Comparison of ENCODE assay signal across 8 cellular contexts in genomic region chr17:63700528-63701441, GRCh38. TPM values are rescaled to one million over a fixed set of nuclear protein-coding genes. Genes with fewer than 3 reads are reported as not detected.
DNase-seq lines count a peak whose midpoint lies in the region; TF ChIP-seq lines count a peak whose summit lies in the region.

No MANE protein-coding gene starts in this region.

- peak overlapping the region; percentile 97 for H3K27ac Mint-ChIP-seq in activated naive CD8-positive, alpha-beta T cell treated with anti-CD3 and anti-CD28 coated beads for 36 hours

- no peaks in the 10 kb centered on the region for H3K27me3 ChIP-seq in Peyer's patch
- H3K27me3 ChIP-seq in left ventricle myocardium inferior (ENCODE audit: low read depth) = no peaks in the 10 kb centered on the region

- H3K36me3 Mint-ChIP-seq in activated naive CD8-positive, alpha-beta T cell treated with anti-CD3 and anti-CD28 coated beads for 36 hours = peaks cover 54% of the 10 kb centered on the region

- peak overlapping the region; percentile 89 for H3K4me3 Mint-ChIP-seq in activated naive CD8-positive, alpha-beta T cell treated with anti-CD3 and anti-CD28 coated beads for 36 hours

- H3K36me3 ChIP-seq in Peyer's patch (peaks cover 0 to 28% (median 0%) of the 10 kb centered on the region in 3 donors), left ventricle myocardium inferior (peaks cover 31% of the 10 kb centered on the region)

- peak overlapping the region; percentile 88 to 100 (median 94) for H3K27ac ChIP-seq in Peyer's patch
- H3K27ac ChIP-seq in left ventricle myocardium inferior (replicated peaks) = peak overlapping the region; percentile 82

- DNase-seq in AG08396 (ENCODE audit: low spot score) (peak; percentile 67), GM20000 (ENCODE audit: low spot score) (peak; percentile 85), Peyer's patch (peak in 2 of 3 donors; percentile 66 to 75), left ventricle myocardium inferior (peak; percentile 69), posterior cingulate gyrus (peak; percentile 45 to 98 (median 84)), ureter (ENCODE audit: low spot score) (no peak), NCI-H187 treated with DMSO at 0.1 percent for 48 hours (lab: John Stamatoyannopoulos, UW) (no peak)
- DNase-seq in activated naive CD8-positive, alpha-beta T cell treated with anti-CD3 and anti-CD28 coated beads for 36 hours = peak; percentile 74

- H3K4me3 ChIP-seq in Peyer's patch = peak overlapping the region; percentile 75 to 92 (median 80)
- H3K4me3 ChIP-seq in left ventricle myocardium inferior = peak overlapping the region; percentile 74

- TF ChIP-seq CTCF in GM20000 (IDR thresholded peaks at IDR 0.05; ENCODE audit: extremely low read depth, missing control alignments) (peak; percentile 28), Peyer's patch (IDR thresholded peaks at IDR 0.05) (peak in 1 of 6 experiments; percentile 24), left ventricle myocardium inferior (IDR thresholded peaks at IDR 0.05; ENCODE audit: borderline replicate concordance) (peak; percentile 23)

- intact Hi-C loops in left ventricle myocardium inferior (cut with micrococcal nuclease) (no loop called here), posterior cingulate gyrus (cut with DNase I) (loop anchor here (5.0 kb wide), 1 partner anchor 42 kb away; the partner anchor contains the start of gene STRADA)

- peaks cover 61% of the 10 kb centered on the region for H3K4me1 Mint-ChIP-seq in activated naive CD8-positive, alpha-beta T cell treated with anti-CD3 and anti-CD28 coated beads for 36 hours

- H3K9me3 ChIP-seq in Peyer's patch (no peaks in the 10 kb centered on the region), left ventricle myocardium inferior (replicated peaks) (no peaks in the 10 kb centered on the region)

- no peak for TF ChIP-seq POLR2A in Peyer's patch (IDR thresholded peaks at IDR 0.05)

- no peaks in the 10 kb centered on the region for H3K9me3 Mint-ChIP-seq in activated naive CD8-positive, alpha-beta T cell treated with anti-CD3 and anti-CD28 coated beads for 36 hours

- H3K27me3 Mint-ChIP-seq in activated naive CD8-positive, alpha-beta T cell treated with anti-CD3 and anti-CD28 coated beads for 36 hours = no peaks in the 10 kb centered on the region

- H3K4me1 ChIP-seq in Peyer's patch (peaks cover 0 to 31% (median 28%) of the 10 kb centered on the region in 4 donors), left ventricle myocardium inferior (peaks cover 41% of the 10 kb centered on the region)

RNA-seq across cellular contexts. Expression of gene LIMD2, which starts 0.9 kb away (rescaled TPM):
- total RNA-seq in Peyer's patch (10 to 100 TPM in 3 of 4 donors, 1 to 10 TPM in 1; 9.9 to 79.2 (median 12.6) TPM), left ventricle myocardium inferior (2.7 TPM), ureter (13.8 TPM)
- total RNA-seq in activated naive CD8-positive, alpha-beta T cell treated with anti-CD3 and anti-CD28 coated beads for 36 hours = 100 to 1,000 TPM; 173 to 179 TPM

RNA-seq across cellular contexts. Expression of gene STRADA, which starts 40.8 kb away (rescaled TPM):
- 10 to 100 TPM; 14.2 to 52.8 (median 40.4) TPM for total RNA-seq in Peyer's patch
- total RNA-seq in activated naive CD8-positive, alpha-beta T cell treated with anti-CD3 and anti-CD28 coated beads for 36 hours = 10 to 100 TPM; 39.1 to 40.9 TPM
- total RNA-seq in left ventricle myocardium inferior = 14.6 TPM
- 58.6 TPM for total RNA-seq in ureter

Comparison
In these comparisons a context has a peak if more than half of its experiments do, and no peak if none do; other contexts are left out.
1. DNase-seq: peak in AG08396 (single experiment), GM20000 (single experiment), Peyer's patch (2 of 3), activated naive CD8-positive, alpha-beta T cell treated with anti-CD3 and anti-CD28 coated beads for 36 hours (single experiment), left ventricle myocardium inferior (single experiment) and posterior cingulate gyrus (10 of 10); none in ureter (single experiment) and NCI-H187 treated with DMSO at 0.1 percent for 48 hours (single experiment).